1 cellular context compared by ENCODE assay signal in genomic region chr17:16419929-16420271, GRCh38.
TF ChIP-seq lines count a peak whose summit lies in the region.

No MANE protein-coding gene starts in this region.

TF ChIP-seq in GM12878, 131 proteins besides CTCF, POLR2A, EP300 and RAD21 (continued from another document):
- TF ChIP-seq, protein P1, sequence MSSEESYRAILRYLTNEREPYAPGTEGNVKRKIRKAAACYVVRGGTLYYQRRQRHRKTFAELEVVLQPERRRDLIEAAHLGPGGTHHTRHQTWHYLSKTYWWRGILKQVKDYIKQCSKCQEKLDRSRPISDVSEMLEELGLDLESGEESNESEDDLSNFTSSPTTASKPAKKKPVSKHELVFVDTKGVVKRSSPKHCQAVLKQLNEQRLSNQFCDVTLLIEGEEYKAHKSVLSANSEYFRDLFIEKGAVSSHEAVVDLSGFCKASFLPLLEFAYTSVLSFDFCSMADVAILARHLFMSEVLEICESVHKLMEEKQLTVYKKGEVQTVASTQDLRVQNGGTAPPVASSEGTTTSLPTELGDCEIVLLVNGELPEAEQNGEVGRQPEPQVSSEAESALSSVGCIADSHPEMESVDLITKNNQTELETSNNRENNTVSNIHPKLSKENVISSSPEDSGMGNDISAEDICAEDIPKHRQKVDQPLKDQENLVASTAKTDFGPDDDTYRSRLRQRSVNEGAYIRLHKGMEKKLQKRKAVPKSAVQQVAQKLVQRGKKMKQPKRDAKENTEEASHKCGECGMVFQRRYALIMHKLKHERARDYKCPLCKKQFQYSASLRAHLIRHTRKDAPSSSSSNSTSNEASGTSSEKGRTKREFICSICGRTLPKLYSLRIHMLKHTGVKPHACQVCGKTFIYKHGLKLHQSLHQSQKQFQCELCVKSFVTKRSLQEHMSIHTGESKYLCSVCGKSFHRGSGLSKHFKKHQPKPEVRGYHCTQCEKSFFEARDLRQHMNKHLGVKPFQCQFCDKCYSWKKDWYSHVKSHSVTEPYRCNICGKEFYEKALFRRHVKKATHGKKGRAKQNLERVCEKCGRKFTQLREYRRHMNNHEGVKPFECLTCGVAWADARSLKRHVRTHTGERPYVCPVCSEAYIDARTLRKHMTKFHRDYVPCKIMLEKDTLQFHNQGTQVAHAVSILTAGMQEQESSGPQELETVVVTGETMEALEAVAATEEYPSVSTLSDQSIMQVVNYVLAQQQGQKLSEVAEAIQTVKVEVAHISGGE (CRISPR knock-in tag; IDR thresholded peaks at IDR 0.05), result no peak
- no peak for TF ChIP-seq RBBP5 (conservative IDR thresholded peaks at IDR 0.05)
- TF ChIP-seq SMC3 (IDR thresholded peaks at IDR 0.05; ENCODE audit: borderline replicate concordance, low read length), result no peak
- peak; percentile 89 for TF ChIP-seq RUNX3 (IDR thresholded peaks at IDR 0.05; ENCODE audit: low read length)
- 0 out of 2 replicates have a peak, but pooled peaks have one; percentile 28 for TF ChIP-seq CBFB (IDR thresholded peaks at IDR 0.05; ENCODE audit: low read depth)
- peak; percentile 91 for TF ChIP-seq EED (IDR thresholded peaks at IDR 0.05; ENCODE audit: low read depth)
- peak; percentile 78 for TF ChIP-seq DPF2 (IDR thresholded peaks at IDR 0.05)
- TF ChIP-seq YBX1 (IDR thresholded peaks at IDR 0.05), result no peak
- peak; percentile 40 to 58 for TF ChIP-seq IKZF2 (IDR thresholded peaks at IDR 0.05)
- TF ChIP-seq, protein P2, sequence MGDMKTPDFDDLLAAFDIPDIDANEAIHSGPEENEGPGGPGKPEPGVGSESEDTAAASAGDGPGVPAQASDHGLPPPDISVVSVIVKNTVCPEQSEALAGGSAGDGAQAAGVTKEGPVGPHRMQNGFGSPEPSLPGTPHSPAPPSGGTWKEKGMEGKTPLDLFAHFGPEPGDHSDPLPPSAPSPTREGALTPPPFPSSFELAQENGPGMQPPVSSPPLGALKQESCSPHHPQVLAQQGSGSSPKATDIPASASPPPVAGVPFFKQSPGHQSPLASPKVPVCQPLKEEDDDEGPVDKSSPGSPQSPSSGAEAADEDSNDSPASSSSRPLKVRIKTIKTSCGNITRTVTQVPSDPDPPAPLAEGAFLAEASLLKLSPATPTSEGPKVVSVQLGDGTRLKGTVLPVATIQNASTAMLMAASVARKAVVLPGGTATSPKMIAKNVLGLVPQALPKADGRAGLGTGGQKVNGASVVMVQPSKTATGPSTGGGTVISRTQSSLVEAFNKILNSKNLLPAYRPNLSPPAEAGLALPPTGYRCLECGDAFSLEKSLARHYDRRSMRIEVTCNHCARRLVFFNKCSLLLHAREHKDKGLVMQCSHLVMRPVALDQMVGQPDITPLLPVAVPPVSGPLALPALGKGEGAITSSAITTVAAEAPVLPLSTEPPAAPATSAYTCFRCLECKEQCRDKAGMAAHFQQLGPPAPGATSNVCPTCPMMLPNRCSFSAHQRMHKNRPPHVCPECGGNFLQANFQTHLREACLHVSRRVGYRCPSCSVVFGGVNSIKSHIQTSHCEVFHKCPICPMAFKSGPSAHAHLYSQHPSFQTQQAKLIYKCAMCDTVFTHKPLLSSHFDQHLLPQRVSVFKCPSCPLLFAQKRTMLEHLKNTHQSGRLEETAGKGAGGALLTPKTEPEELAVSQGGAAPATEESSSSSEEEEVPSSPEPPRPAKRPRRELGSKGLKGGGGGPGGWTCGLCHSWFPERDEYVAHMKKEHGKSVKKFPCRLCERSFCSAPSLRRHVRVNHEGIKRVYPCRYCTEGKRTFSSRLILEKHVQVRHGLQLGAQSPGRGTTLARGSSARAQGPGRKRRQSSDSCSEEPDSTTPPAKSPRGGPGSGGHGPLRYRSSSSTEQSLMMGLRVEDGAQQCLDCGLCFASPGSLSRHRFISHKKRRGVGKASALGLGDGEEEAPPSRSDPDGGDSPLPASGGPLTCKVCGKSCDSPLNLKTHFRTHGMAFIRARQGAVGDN (IDR thresholded peaks at IDR 0.05), result 0 out of 2 replicates have a peak, but pooled peaks have one; percentile 17
- TF ChIP-seq E4F1 (IDR thresholded peaks at IDR 0.05; ENCODE audit: borderline replicate concordance, partially characterized antibody), result no peak
- peak; percentile 79 for TF ChIP-seq IKZF1 (conservative IDR thresholded peaks at IDR 0.05)
- TF ChIP-seq BHLHE40 (IDR thresholded peaks at IDR 0.05; ENCODE audit: borderline replicate concordance in 1 of 2, low read depth in 2 of 2, low read length in 1 of 2), result 0 out of 4 replicates have a peak, but pooled peaks of 1 of the 2 experiments have one; percentile 29
- TF ChIP-seq NR2F1 (conservative IDR thresholded peaks at IDR 0.05), result no peak
- peak; percentile 28; the same call in 1 of the 2 replicates for TF ChIP-seq ZBED1 (IDR thresholded peaks at IDR 0.05; ENCODE audit: borderline replicate concordance)
- no peak for TF ChIP-seq RELB (IDR thresholded peaks at IDR 0.05; ENCODE audit: low read depth)
- TF ChIP-seq MLLT1 (IDR thresholded peaks at IDR 0.05), result 0 out of 2 replicates have a peak, but pooled peaks have one; percentile 17
- peak; percentile 33; the same call in 1 of the 2 replicates for TF ChIP-seq BACH1 (IDR thresholded peaks at IDR 0.05; ENCODE audit: borderline replicate concordance)
- TF ChIP-seq ZBTB4 (CRISPR knock-in tag; IDR thresholded peaks at IDR 0.05), result no peak
- no peak for TF ChIP-seq SREBF2 (IDR thresholded peaks at IDR 0.05; ENCODE audit: low read length)
- TF ChIP-seq NFIC (IDR thresholded peaks at IDR 0.05; ENCODE audit: low read depth, low read length), result peak; percentile 19; the same call in 1 of the 2 replicates
